In the genomic region with DNA sequence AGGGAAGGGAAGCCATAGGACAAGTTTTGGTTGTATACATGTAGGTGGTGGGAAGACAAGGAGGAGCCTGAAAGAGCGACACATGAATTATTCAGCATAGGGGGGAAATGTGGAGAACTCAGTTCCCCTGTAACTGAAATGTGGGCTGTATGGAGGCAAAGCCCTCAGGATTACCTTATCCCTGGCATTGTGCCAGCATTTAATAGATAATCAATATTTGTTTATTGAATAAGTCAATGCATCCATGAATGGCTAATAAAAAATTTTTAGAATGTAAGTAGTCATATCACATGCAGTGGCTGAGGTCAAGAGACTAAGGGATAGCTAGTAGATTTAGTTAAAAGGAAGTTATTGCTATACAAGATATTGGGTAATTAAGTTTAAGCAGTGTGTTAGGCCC, we compare ENCODE assay signal across 25 cellular contexts.
"Had no signal": no experiment of that assay in that cellular context is flagged by ENCODE, and none has a peak within 500 bp of the region (broad histone marks: within the 10 kb centered on the region; RNA-seq: fewer than 3 reads in every experiment).

No MANE protein-coding gene starts in this region.

- ATAC-seq: effector memory CD8-positive, alpha-beta T cell; esophagus mucosa; gastroesophageal sphincter; heart left ventricle; left cardiac atrium; left lung; left ventricle myocardium superior; lower lobe of right lung; mucosa of descending colon had no signal

- H3K36me3 ChIP-seq: colonic mucosa, esophagus squamous epithelium, gastroesophageal sphincter, heart left ventricle, left lung, lower lobe of right lung had no signal

- H2AFZ ChIP-seq: hepatocyte had no signal

- H3K79me2 ChIP-seq: hepatocyte had no signal

- H3K27ac ChIP-seq: colonic mucosa, epithelial cell of prostate, esophagus squamous epithelium, gastroesophageal sphincter, heart left ventricle, hepatocyte, left lung, lower lobe of right lung had no signal

- H3K4me3 ChIP-seq: colonic mucosa, esophagus squamous epithelium, gastroesophageal sphincter, heart left ventricle, hepatocyte, left lung, lower lobe of right lung, mucosa of descending colon had no signal

- FAIRE-seq: endometrium, frontal cortex, keratinocyte had no signal

- H3K9me3 ChIP-seq: colonic mucosa, esophagus squamous epithelium, gastroesophageal sphincter, heart left ventricle, left lung, lower lobe of right lung, mucosa of descending colon had no signal

- H3K4me1 ChIP-seq: colonic mucosa, esophagus squamous epithelium, gastroesophageal sphincter, heart left ventricle, left lung, lower lobe of right lung had no signal

- H3K4me2 ChIP-seq: hepatocyte had no signal

- H3K27me3 ChIP-seq: colonic mucosa, esophagus squamous epithelium, gastroesophageal sphincter, heart left ventricle, hepatocyte, left lung had no signal

- DNase-seq: colonic mucosa; cortex of kidney; effector CD8-positive, alpha-beta T cell; effector memory CD8-positive, alpha-beta T cell; endodermal cell; erythroblast; esophagus squamous epithelium; foreskin fibroblast; heart left ventricle; hypothalamus; immature natural killer cell; left cardiac atrium; left lung; left ventricle myocardium superior; lower lobe of right lung; mesenchymal stem cell; mucosa of descending colon; naive B cell had no signal
